Comparison of ENCODE assay signal across 31 cellular contexts in genomic region chr12:81843599-81843998, GRCh38.
DNase-seq lines count a peak whose midpoint lies in the region; ATAC-seq, FAIRE-seq and TF ChIP-seq lines count a peak whose summit lies in the region.
"Had no signal": no experiment of that assay in that cellular context is flagged by ENCODE, and none has a peak within 500 bp of the region (broad histone marks: within the 10 kb centered on the region; RNA-seq: fewer than 3 reads in every experiment).

No MANE protein-coding gene starts in this region.

- H4K5ac ChIP-seq in H1 (ENCODE audit: insufficient read length, low read depth, low read length) = no peak overlapping the region

- no peak overlapping the region for H3K4me2 ChIP-seq in SK-N-SH
- H3K4me2 ChIP-seq in H1 (ENCODE audit: insufficient read depth in 1 of 2, low read depth in 2 of 2, low read length in 2 of 2) = no peak overlapping the region
- H3K4me2 ChIP-seq: A549; BLaER1; BLaER1 treated with 17β-estradiol and CSF1 and Interleukin-3, amounts not matched to agents 10 nM and 100 nM had no signal

- H3K27me3 ChIP-seq in SK-N-SH (ENCODE audit: insufficient read depth) (no peaks in the 10 kb centered on the region), H1 (replicated peaks in 1 of 4; ENCODE audit: control insufficient read depth in 3 of 4, extremely low read depth in 1 of 4, insufficient read depth in 3 of 4, low read length in 3 of 4) (no peaks in the 10 kb centered on the region), gastrocnemius medialis (no peaks in the 10 kb centered on the region)
- H3K27me3 ChIP-seq: BE2C; BLaER1; BLaER1 treated with 17β-estradiol and CSF1 and Interleukin-3, amounts not matched to agents 10 nM and 100 nM had no signal

- no peaks in the 10 kb centered on the region for H3F3A ChIP-seq in SK-N-SH (replicated peaks; ENCODE audit: insufficient read depth)

- H3K36me3 ChIP-seq in SK-N-SH (replicated peaks in 1 of 2; ENCODE audit: control insufficient read depth in 1 of 2, insufficient read depth in 2 of 2, low read length in 1 of 2) (no peaks in the 10 kb centered on the region), H1 (ENCODE audit: control insufficient read depth in 2 of 4, insufficient read depth in 4 of 4, low read length in 3 of 4) (no peaks in the 10 kb centered on the region), gastrocnemius medialis (no peaks in the 10 kb centered on the region)
- H3K36me3 ChIP-seq: BE2C; BLaER1; BLaER1 treated with 17β-estradiol and CSF1 and Interleukin-3, amounts not matched to agents 10 nM and 100 nM had no signal

- H3K14ac ChIP-seq in H1 (ENCODE audit: insufficient read length) = no peak overlapping the region

- H3K23me2 ChIP-seq in H1 (ENCODE audit: low read depth, low read length) = no peaks in the 10 kb centered on the region

- H2AFZ ChIP-seq in SK-N-SH (ENCODE audit: low read depth) (no peak overlapping the region), H1 (ENCODE audit: low read length) (0 out of 2 replicates have a peak overlapping the region, but pooled peaks have one; percentile 31)

- ATAC-seq in SK-N-SH treated with all-trans-retinoic acid at 6 μM for 48 hours = no peak
- ATAC-seq in gastrocnemius medialis = no peak
- ATAC-seq: A549; CD8-positive, alpha-beta T cell had no signal

- H3K4me3 ChIP-seq in SK-N-SH (ENCODE audit: low read depth in 2 of 2, low read length in 1 of 2) = no peak overlapping the region
- no peak overlapping the region for H3K4me3 ChIP-seq in H1 (ENCODE audit: extremely low read depth in 1 of 4, insufficient read depth in 2 of 4, low read depth in 3 of 4, low read length in 4 of 4)
- no peak overlapping the region for H3K4me3 ChIP-seq in gastrocnemius medialis
- H3K4me3 ChIP-seq: A549; BLaER1; BLaER1 treated with 17β-estradiol and CSF1 and Interleukin-3, amounts not matched to agents 10 nM and 100 nM had no signal

- no peak overlapping the region for H3K18ac ChIP-seq in H1 (ENCODE audit: extremely low read depth, low read length)

- no peaks in the 10 kb centered on the region for H3K79me1 ChIP-seq in H1 (ENCODE audit: low read depth, low read length)

- intact Hi-C loops in gastrocnemius medialis (cut with DNase I; ENCODE audit: low total_unique reads) = no loop called here

- no peak overlapping the region for H3K56ac ChIP-seq in H1 (replicated peaks; ENCODE audit: insufficient read length, low read depth, low read length)

- in situ Hi-C loops in gastrocnemius medialis (cut with MboI; ENCODE audit: low sequenced_read_pairs in 4 of 4) = no loop called here

- TF ChIP-seq POLR2A in H1 (IDR thresholded peaks at IDR 0.05; ENCODE audit: control extremely low read depth in 1 of 2, low read depth in 2 of 2, low read length in 2 of 2) (no peak), gastrocnemius medialis (IDR thresholded peaks at IDR 0.05) (no peak)

- no peak overlapping the region for H3K23ac ChIP-seq in H1 (ENCODE audit: insufficient read length)

- H2BK20ac ChIP-seq in H1 (ENCODE audit: low read length) = no peak overlapping the region

- H3K79me2 ChIP-seq in SK-N-SH (ENCODE audit: insufficient read depth) = no peaks in the 10 kb centered on the region
- no peaks in the 10 kb centered on the region for H3K79me2 ChIP-seq in H1 (ENCODE audit: control insufficient read depth in 1 of 2, insufficient read depth in 2 of 2, low read length in 2 of 2)

- H4K8ac ChIP-seq in H1 (ENCODE audit: extremely low read depth, insufficient read depth, low read length) = no peak overlapping the region

- H2AK5ac ChIP-seq in H1 (ENCODE audit: low read depth, low read length) = no peak overlapping the region

- TF ChIP-seq CTCF in SK-N-SH (IDR thresholded peaks at IDR 0.05) (no peak), H1 (IDR thresholded peaks at IDR 0.05; ENCODE audit: control extremely low read depth in 1 of 3, insufficient read depth in 1 of 3, low read depth in 1 of 3, low read length in 3 of 3) (no peak), gastrocnemius medialis (IDR thresholded peaks at IDR 0.05 in 4 of 5, conservative IDR thresholded peaks at IDR 0.05 in 1 of 5) (no peak)

- no peak overlapping the region for H2BK12ac ChIP-seq in H1 (ENCODE audit: low read depth, low read length)

- TF ChIP-seq EP300 in SK-N-SH (IDR thresholded peaks at IDR 0.05; ENCODE audit: borderline replicate concordance in 1 of 2, low read depth in 1 of 2, low read length in 1 of 2) (peak in 1 of 2 experiments; percentile 84; a peak in 2 of 4 replicates), H1 (IDR thresholded peaks at IDR 0.05; ENCODE audit: borderline replicate concordance in 1 of 2, low read depth in 2 of 2, low read length in 2 of 2) (no peak)

- no peaks in the 10 kb centered on the region for H3K9me2 ChIP-seq in SK-N-SH

- H4K91ac ChIP-seq in H1 (replicated peaks; ENCODE audit: insufficient read length, low read length) = no peak overlapping the region

- no peak overlapping the region for H2BK120ac ChIP-seq in H1 (replicated peaks; ENCODE audit: low read depth, low read length)

- no peak for FAIRE-seq in H1 (lab: Jason Lieb, UNC)
- FAIRE-seq: A549 had no signal

- peak overlapping the region in 1 of 2 experiments; percentile 39; a peak in 1 of 4 replicates for H3K27ac ChIP-seq in SK-N-SH (ENCODE audit: low read depth in 2 of 2, low read length in 1 of 2)
- no peak overlapping the region for H3K27ac ChIP-seq in H1 (ENCODE audit: low read depth, low read length)
- no peak overlapping the region for H3K27ac ChIP-seq in gastrocnemius medialis
- H3K27ac ChIP-seq: 22Rv1; A549; BLaER1; BLaER1 treated with 17β-estradiol and CSF1 and Interleukin-3, amounts not matched to agents 10 nM and 100 nM; C4-2B had no signal

- H2BK15ac ChIP-seq in H1 (ENCODE audit: low read length) = no peak overlapping the region

- no peak overlapping the region for H2BK5ac ChIP-seq in H1 (ENCODE audit: low read depth, low read length)

- H3K4me1 ChIP-seq in SK-N-SH (ENCODE audit: control insufficient read depth in 1 of 2, insufficient read depth in 2 of 2, low read depth in 1 of 2, low read length in 1 of 2) = no peaks in the 10 kb centered on the region; a peak in 1 of 4 replicates
- H3K4me1 ChIP-seq in H1 (replicated peaks in 1 of 4; ENCODE audit: control insufficient read depth in 3 of 4, insufficient read depth in 4 of 4, low read length in 3 of 4) = no peaks in the 10 kb centered on the region
- no peaks in the 10 kb centered on the region for H3K4me1 ChIP-seq in gastrocnemius medialis
- H3K4me1 ChIP-seq: A549; BE2C; BLaER1; BLaER1 treated with 17β-estradiol and CSF1 and Interleukin-3, amounts not matched to agents 10 nM and 100 nM; Caco-2 had no signal

- DNase-seq in SK-N-SH (peak; percentile 23), H1 (ENCODE audit: low read depth in 1 of 2, low spot score in 2 of 2) (no peak), gastrocnemius medialis (no peak), NCI-H748 treated with DMSO at 0.1 percent for 48 hours (lab: John Stamatoyannopoulos, UW) (no peak)
- no peak for DNase-seq in stimulated activated naive CD4-positive, alpha-beta T cell treated with Interleukin-2 at 50 U/mL for 16 hours (lab: John Stamatoyannopoulos, UW)
- DNase-seq: 8988T; ACHN; AML-193; BE2C; C1 segment of cervical spinal cord; Caco-2; Calu3; CD4-positive, alpha-beta memory T cell; CD4-positive, alpha-beta T cell; CD4-positive, CD25-positive, alpha-beta regulatory T cell; CD8-positive, alpha-beta memory T cell; CD8-positive, alpha-beta T cell; COR-L47; DMS 273 treated with DMSO at 0.1 percent for 48 hours; DMS153; DMS53; DMS79; DMS79 treated with DMSO at 0.1 percent for 48 hours; DND-41; EL had no signal

- H4K20me1 ChIP-seq in SK-N-SH (ENCODE audit: insufficient read depth) = no peaks in the 10 kb centered on the region
- H4K20me1 ChIP-seq in H1 (replicated peaks in 1 of 2; ENCODE audit: control insufficient read depth in 1 of 2, insufficient read depth in 2 of 2, low read length in 2 of 2) = no peaks in the 10 kb centered on the region
- H4K20me1 ChIP-seq: BLaER1; BLaER1 treated with 17β-estradiol and CSF1 and Interleukin-3, amounts not matched to agents 10 nM and 100 nM had no signal

- TF ChIP-seq RAD21 in SK-N-SH (IDR thresholded peaks at IDR 0.05; ENCODE audit: low read length) (no peak), H1 (IDR thresholded peaks at IDR 0.05 in 1 of 2, conservative IDR thresholded peaks at IDR 0.05 in 1 of 2; ENCODE audit: low read depth in 2 of 2, low read length in 2 of 2) (no peak)

- H3K9ac ChIP-seq in SK-N-SH (no peak overlapping the region), H1 (replicated peaks in 1 of 4; ENCODE audit: extremely low read depth in 1 of 4, low read depth in 3 of 4, low read length in 3 of 4) (no peak overlapping the region)
- H3K9ac ChIP-seq: BLaER1; BLaER1 treated with 17β-estradiol and CSF1 and Interleukin-3, amounts not matched to agents 10 nM and 100 nM had no signal

- H3K4ac ChIP-seq in H1 (replicated peaks; ENCODE audit: insufficient read length, low read depth, low read length) = no peak overlapping the region

- POLR2A ChIA-PET in SK-N-SH (lab: Yijun Ruan, JAX) (no interaction called here), H1 (lab: Charles Lee; ENCODE audit: partially characterized antibody) (no interaction called here)

- CTCF ChIA-PET in SK-N-SH (lab: Yijun Ruan, JAX) (no interaction called here), H1 (lab: Charles Lee; ENCODE audit: partially characterized antibody) (interaction anchor here (1.2 kb wide), 1 partner anchor 46 kb away, joined by 3 read pairs; no protein-coding TSS in a partner anchor)

- H3K9me3 ChIP-seq in SK-N-SH = no peaks in the 10 kb centered on the region
- H3K9me3 ChIP-seq in H1 (ENCODE audit: insufficient read depth in 2 of 2, low read depth in 1 of 2, low read length in 1 of 2) = no peaks in the 10 kb centered on the region
- H3K9me3 ChIP-seq in gastrocnemius medialis = no peaks in the 10 kb centered on the region
- H3K9me3 ChIP-seq: A549; BE2C; BLaER1; BLaER1 treated with 17β-estradiol and CSF1 and Interleukin-3, amounts not matched to agents 10 nM and 100 nM; Caco-2 had no signal

TF ChIP-seq in SK-N-SH treated with all-trans-retinoic acid at 6 μM for 48 hours, 23 proteins besides CTCF, POLR2A, EP300 and RAD21 (continues in another document):
- TF ChIP-seq ARNTL (CRISPR knock-in tag; IDR thresholded peaks at IDR 0.05; ENCODE audit: borderline replicate concordance, low read depth) (no peak), ISL1 (CRISPR knock-in tag; IDR thresholded peaks at IDR 0.05) (no peak), TOX (CRISPR knock-in tag; IDR thresholded peaks at IDR 0.05; ENCODE audit: borderline replicate concordance) (no peak), SNAI2 (CRISPR knock-in tag; IDR thresholded peaks at IDR 0.05) (no peak)

TF ChIP-seq in H1, 55 proteins besides CTCF, POLR2A, EP300 and RAD21 (continues in another document):
- TF ChIP-seq TAF1 (IDR thresholded peaks at IDR 0.05; ENCODE audit: low read depth, low read length) (no peak), SRF (IDR thresholded peaks at IDR 0.05; ENCODE audit: low read depth, low read length) (no peak), TAF7 (optimal IDR thresholded peaks at IDR 0.05; ENCODE audit: borderline replicate concordance, low read depth, low read length) (no peak), JUN (IDR thresholded peaks at IDR 0.05; ENCODE audit: low read depth, low read length) (no peak), SP2 (IDR thresholded peaks at IDR 0.05; ENCODE audit: low read length) (no peak), CBX8 (IDR thresholded peaks at IDR 0.05; ENCODE audit: borderline replicate concordance, low read depth, low read length) (no peak), CHD2 (IDR thresholded peaks at IDR 0.05; ENCODE audit: low read length) (no peak), GTF2F1 (IDR thresholded peaks at IDR 0.05; ENCODE audit: borderline replicate concordance, low read depth, low read length) (no peak)
